In the genomic region with DNA sequence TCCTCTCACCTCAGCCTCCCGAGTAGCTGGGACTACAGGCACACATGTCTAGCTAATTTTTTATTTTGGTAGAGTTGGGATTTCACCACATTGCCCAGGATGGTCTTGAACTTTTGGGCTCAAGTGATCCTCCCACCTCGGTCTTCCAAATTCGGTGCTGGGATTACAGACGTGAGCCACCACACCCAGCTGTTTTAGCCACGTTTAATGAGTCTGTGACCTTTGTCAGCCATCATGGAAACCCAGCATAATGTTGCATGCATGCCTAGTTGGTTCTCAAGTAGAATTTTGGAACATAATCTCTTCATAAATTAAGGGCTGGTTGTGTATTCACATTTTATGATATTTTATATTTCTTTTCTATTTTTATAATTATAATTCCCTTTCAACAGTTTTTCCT, we compare ENCODE assay signal across 2 cellular contexts.
TF ChIP-seq lines count a peak whose summit lies in the region.

No MANE protein-coding gene starts in this region.

TF ChIP-seq in SK-N-SH, 30 proteins besides CTCF, POLR2A, EP300 and RAD21 (continued from another document):
- TF ChIP-seq, protein P1, sequence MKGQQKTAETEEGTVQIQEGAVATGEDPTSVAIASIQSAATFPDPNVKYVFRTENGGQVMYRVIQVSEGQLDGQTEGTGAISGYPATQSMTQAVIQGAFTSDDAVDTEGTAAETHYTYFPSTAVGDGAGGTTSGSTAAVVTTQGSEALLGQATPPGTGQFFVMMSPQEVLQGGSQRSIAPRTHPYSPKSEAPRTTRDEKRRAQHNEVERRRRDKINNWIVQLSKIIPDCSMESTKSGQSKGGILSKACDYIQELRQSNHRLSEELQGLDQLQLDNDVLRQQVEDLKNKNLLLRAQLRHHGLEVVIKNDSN (IDR thresholded peaks at IDR 0.05; ENCODE audit: borderline replicate concordance, low read depth) = no peak

TF ChIP-seq in SK-N-SH treated with all-trans-retinoic acid at 6 μM for 48 hours, 23 proteins besides CTCF, POLR2A, EP300 and RAD21 (continued from another document):
- TF ChIP-seq TSHZ2 (CRISPR knock-in tag; IDR thresholded peaks at IDR 0.05) (no peak), ZFP30 (CRISPR knock-in tag; IDR thresholded peaks at IDR 0.05) (no peak), POU6F1 (CRISPR knock-in tag; IDR thresholded peaks at IDR 0.05; ENCODE audit: borderline replicate concordance, low read depth) (no peak), GLIS3 (CRISPR knock-in tag; IDR thresholded peaks at IDR 0.05) (no peak), CSRNP3 (CRISPR knock-in tag; IDR thresholded peaks at IDR 0.05) (no peak)
